Comparison of ENCODE assay signal across 8 cellular contexts in the genomic region with DNA sequence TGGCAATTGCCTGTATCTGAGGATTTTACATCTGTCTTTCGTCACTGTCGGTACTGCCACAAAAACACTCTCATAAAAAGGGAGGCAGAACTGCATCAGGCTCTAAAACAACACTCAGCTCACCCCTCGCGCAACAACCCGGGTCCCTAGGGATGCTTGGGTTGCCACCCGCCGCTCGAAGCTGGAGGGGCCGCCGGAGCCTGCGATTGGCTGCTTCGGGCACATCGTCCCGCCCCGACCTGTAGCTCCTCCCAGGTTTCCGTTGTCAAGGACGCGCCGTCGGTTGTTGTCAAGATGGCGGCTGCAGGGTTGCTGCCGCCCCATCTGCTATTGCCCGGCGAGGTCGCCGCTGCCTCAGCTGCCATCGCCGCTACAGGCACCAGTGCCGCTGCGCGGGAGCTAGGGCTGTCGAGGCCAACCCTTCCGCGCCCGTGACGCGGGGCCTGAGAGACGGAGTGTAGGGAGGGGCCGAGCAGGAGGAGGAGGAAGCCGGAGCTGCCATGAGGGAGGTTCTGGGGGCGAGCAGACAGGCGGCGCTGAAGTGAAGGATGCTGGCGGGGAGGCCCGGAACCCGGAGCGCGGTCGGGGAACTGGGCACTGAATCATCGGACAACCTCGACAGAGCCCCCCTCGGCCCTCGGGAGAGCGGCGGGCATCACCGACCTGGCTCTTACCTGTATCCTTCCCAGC. TPM values are rescaled to one million over a fixed set of nuclear protein-coding genes. Genes with fewer than 3 reads are reported as not detected.
DNase-seq lines count a peak whose midpoint lies in the region; ATAC-seq and TF ChIP-seq lines count a peak whose summit lies in the region.

A gene with protein sequence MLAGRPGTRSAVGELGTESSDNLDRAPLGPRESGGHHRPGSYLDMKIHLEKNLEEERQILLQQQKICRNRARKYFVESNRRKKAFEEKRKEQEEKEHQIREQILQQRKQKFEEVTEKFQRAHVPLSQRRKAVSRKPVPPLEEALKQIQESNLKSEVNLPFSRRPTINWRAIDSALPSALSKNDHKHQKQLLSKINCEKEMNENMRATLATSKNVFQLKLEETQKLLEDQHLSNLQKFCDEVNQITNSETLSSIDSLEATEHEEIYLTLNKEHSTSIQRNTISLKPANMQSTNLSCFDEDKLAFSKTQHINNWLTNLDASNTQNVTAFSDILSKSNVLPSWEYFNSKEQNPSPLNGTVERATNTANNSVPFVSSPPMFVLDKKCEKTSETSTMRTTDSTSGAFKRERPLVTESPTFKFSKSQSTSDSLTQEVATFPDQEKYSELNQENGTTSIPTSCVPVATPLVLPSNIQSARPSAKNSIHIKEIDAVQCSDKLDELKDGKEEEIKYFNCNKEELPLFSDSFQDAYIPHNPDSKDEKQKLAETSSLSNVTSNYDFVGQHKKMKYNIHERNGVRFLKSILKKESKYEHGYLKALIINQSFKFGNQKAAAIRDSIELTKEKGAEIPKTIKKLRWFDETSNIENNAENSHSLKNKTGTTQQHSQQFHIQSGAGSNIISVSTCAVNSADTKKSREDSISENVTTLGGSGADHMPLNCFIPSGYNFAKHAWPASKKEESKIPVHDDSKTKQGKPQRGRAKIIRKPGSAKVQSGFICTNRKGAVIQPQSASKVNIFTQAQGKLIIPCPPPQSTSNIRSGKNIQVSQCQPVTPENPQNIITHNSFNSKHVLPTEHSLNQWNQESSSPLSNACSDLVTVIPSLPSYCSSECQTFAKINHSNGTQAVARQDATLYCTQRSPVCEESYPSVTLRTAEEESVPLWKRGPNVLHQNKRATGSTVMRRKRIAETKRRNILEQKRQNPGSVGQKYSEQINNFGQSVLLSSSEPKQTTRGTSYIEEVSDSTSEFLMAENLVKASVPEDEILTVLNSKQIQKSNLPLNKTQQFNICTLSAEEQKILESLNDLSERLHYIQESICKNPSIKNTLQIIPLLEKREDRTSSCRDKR (plus strand): TSS at position 274 of the 690 bp plus-strand sequence. CDS start 275 bp downstream, at position 549.

- H3K27ac Mint-ChIP-seq in activated naive CD8-positive, alpha-beta T cell treated with anti-CD3 and anti-CD28 coated beads, Interleukin-2, amount 50 U/mL, for 24 hours, result peak within 1 kb of the TSS; percentile 84

- intact Hi-C loops in tibial artery (cut with DNase I; ENCODE audit: low total_unique reads), result loop anchor here (10.0 kb wide), 1 partner anchor 430 kb away; a partner anchor contains a TSS

- peaks cover 22% of the 10 kb centered on the region for H3K4me1 Mint-ChIP-seq in activated naive CD8-positive, alpha-beta T cell treated with anti-CD3 and anti-CD28 coated beads, Interleukin-2, amount 50 U/mL, for 24 hours

- H3K4me3 ChIP-seq in HFF-Myc (replicated peaks; ENCODE audit: low read depth, low read length) (peak within 1 kb of the TSS; percentile 53), cardiac muscle cell (peak within 1 kb of the TSS; percentile 54), parathyroid adenoma (ENCODE audit: low read depth, low read length) (peak within 1 kb of the TSS; percentile 68), tibial artery (peak within 1 kb of the TSS; percentile 56 to 69)

- H3K9me3 Mint-ChIP-seq in activated naive CD8-positive, alpha-beta T cell treated with anti-CD3 and anti-CD28 coated beads, Interleukin-2, amount 50 U/mL, for 24 hours, result no peaks in the 10 kb centered on the region

- peak within 1 kb of the TSS; percentile 87 for H3K4me3 Mint-ChIP-seq in activated naive CD8-positive, alpha-beta T cell treated with anti-CD3 and anti-CD28 coated beads, Interleukin-2, amount 50 U/mL, for 24 hours

- H3K36me3 ChIP-seq in cardiac muscle cell (no peaks in the 10 kb centered on the region), parathyroid adenoma (ENCODE audit: control insufficient read depth, insufficient read depth, low read length) (no peaks in the 10 kb centered on the region), tibial artery (no peaks in the 10 kb centered on the region)

- H3K36me3 Mint-ChIP-seq in activated naive CD8-positive, alpha-beta T cell treated with anti-CD3 and anti-CD28 coated beads, Interleukin-2, amount 50 U/mL, for 24 hours (ENCODE audit: low read depth), result no peaks in the 10 kb centered on the region

- peak within 1 kb of the TSS; percentile 79 for H3K4me2 ChIP-seq in parathyroid adenoma (ENCODE audit: low read length)

- peak within 1 kb of the TSS; percentile 16 for H3K27ac ChIP-seq in cardiac muscle cell
- H3K27ac ChIP-seq in parathyroid adenoma, result peak within 1 kb of the TSS; percentile 82
- peak within 1 kb of the TSS; percentile 94 for H3K27ac ChIP-seq in tibial artery

- H3K9me3 ChIP-seq in cardiac muscle cell (ENCODE audit: low read depth) (no peaks in the 10 kb centered on the region), parathyroid adenoma (ENCODE audit: control insufficient read depth, low read length) (no peaks in the 10 kb centered on the region), tibial artery (no peaks in the 10 kb centered on the region)

- peak; percentile 62 for DNase-seq in GDM1 (lab: John Stamatoyannopoulos, UW)
- DNase-seq in HFF-Myc (ENCODE audit: extremely low read depth, low read depth), result peak; percentile 62
- peak; percentile 97 for DNase-seq in NAMALWA (ENCODE audit: low spot score)
- DNase-seq in activated naive CD8-positive, alpha-beta T cell treated with anti-CD3 and anti-CD28 coated beads, Interleukin-2, amount 50 U/mL, for 24 hours, result peak; percentile 93
- DNase-seq in cardiac muscle cell (ENCODE audit: low read depth in 1 of 2, low spot score in 1 of 2), result peak; percentile 97 to 98
- peak; percentile 96 to 98 for DNase-seq in tibial artery

- H3K27me3 Mint-ChIP-seq in activated naive CD8-positive, alpha-beta T cell treated with anti-CD3 and anti-CD28 coated beads, Interleukin-2, amount 50 U/mL, for 24 hours, result peaks cover 3% of the 10 kb centered on the region

- no peaks in the 10 kb centered on the region for H3K79me2 ChIP-seq in parathyroid adenoma

- ATAC-seq in SK-N-SH treated with all-trans-retinoic acid at 6 μM for 48 hours, result peak; percentile 96
- ATAC-seq in activated naive CD8-positive, alpha-beta T cell treated with anti-CD3 and anti-CD28 coated beads, Interleukin-2, amount 50 U/mL, for 24 hours, result peak; percentile 97

- H3K4me1 ChIP-seq in cardiac muscle cell (ENCODE audit: low read depth) (peaks cover 3% of the 10 kb centered on the region), parathyroid adenoma (no peaks in the 10 kb centered on the region), tibial artery (peaks cover 0 to 52% (median 8%) of the 10 kb centered on the region in 4 donors)

- peak within 1 kb of the TSS; percentile 14 for H3K9ac ChIP-seq in parathyroid adenoma

- TF ChIP-seq CTCF in HFF-Myc (IDR thresholded peaks at IDR 0.05; ENCODE audit: low read depth, low read length, missing control alignments), result peak; percentile 32
- TF ChIP-seq CTCF in cardiac muscle cell (IDR thresholded peaks at IDR 0.05; ENCODE audit: low read depth, low read length), result peak; percentile 52
- TF ChIP-seq CTCF in parathyroid adenoma (IDR thresholded peaks at IDR 0.05), result peak; percentile 40
- peak in 1 of 2 experiments; percentile 36 for TF ChIP-seq CTCF in tibial artery (IDR thresholded peaks at IDR 0.05)

- peak within 1 kb of the TSS; percentile 87 for H2AFZ ChIP-seq in parathyroid adenoma

- no peaks in the 10 kb centered on the region for H3K27me3 ChIP-seq in cardiac muscle cell
- H3K27me3 ChIP-seq in parathyroid adenoma (ENCODE audit: control insufficient read depth, insufficient read depth, low read length), result no peaks in the 10 kb centered on the region
- H3K27me3 ChIP-seq in tibial artery, result no peaks in the 10 kb centered on the region

TF ChIP-seq in SK-N-SH treated with all-trans-retinoic acid at 6 μM for 48 hours, 23 proteins besides CTCF, POLR2A, EP300 and RAD21:
- TF ChIP-seq, protein P1, sequence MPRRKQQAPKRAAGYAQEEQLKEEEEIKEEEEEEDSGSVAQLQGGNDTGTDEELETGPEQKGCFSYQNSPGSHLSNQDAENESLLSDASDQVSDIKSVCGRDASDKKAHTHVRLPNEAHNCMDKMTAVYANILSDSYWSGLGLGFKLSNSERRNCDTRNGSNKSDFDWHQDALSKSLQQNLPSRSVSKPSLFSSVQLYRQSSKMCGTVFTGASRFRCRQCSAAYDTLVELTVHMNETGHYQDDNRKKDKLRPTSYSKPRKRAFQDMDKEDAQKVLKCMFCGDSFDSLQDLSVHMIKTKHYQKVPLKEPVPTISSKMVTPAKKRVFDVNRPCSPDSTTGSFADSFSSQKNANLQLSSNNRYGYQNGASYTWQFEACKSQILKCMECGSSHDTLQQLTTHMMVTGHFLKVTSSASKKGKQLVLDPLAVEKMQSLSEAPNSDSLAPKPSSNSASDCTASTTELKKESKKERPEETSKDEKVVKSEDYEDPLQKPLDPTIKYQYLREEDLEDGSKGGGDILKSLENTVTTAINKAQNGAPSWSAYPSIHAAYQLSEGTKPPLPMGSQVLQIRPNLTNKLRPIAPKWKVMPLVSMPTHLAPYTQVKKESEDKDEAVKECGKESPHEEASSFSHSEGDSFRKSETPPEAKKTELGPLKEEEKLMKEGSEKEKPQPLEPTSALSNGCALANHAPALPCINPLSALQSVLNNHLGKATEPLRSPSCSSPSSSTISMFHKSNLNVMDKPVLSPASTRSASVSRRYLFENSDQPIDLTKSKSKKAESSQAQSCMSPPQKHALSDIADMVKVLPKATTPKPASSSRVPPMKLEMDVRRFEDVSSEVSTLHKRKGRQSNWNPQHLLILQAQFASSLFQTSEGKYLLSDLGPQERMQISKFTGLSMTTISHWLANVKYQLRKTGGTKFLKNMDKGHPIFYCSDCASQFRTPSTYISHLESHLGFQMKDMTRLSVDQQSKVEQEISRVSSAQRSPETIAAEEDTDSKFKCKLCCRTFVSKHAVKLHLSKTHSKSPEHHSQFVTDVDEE (CRISPR knock-in tag; IDR thresholded peaks at IDR 0.05), result no peak
- TF ChIP-seq, protein P2, sequence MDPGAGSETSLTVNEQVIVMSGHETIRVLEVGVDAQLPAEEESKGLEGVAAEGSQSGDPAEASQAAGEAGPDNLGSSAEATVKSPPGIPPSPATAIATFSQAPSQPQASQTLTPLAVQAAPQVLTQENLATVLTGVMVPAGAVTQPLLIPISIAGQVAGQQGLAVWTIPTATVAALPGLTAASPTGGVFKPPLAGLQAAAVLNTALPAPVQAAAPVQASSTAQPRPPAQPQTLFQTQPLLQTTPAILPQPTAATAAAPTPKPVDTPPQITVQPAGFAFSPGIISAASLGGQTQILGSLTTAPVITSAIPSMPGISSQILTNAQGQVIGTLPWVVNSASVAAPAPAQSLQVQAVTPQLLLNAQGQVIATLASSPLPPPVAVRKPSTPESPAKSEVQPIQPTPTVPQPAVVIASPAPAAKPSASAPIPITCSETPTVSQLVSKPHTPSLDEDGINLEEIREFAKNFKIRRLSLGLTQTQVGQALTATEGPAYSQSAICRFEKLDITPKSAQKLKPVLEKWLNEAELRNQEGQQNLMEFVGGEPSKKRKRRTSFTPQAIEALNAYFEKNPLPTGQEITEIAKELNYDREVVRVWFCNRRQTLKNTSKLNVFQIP (CRISPR knock-in tag; IDR thresholded peaks at IDR 0.05; ENCODE audit: borderline replicate concordance, low read depth), result no peak
- TF ChIP-seq ISL1 (CRISPR knock-in tag; IDR thresholded peaks at IDR 0.05) (no peak), CSDC2 (CRISPR knock-in tag; IDR thresholded peaks at IDR 0.05) (no peak), GLIS3 (CRISPR knock-in tag; IDR thresholded peaks at IDR 0.05) (no peak)

RNA-seq across cellular contexts. Expression of the gene that starts here (rescaled TPM):
- total RNA-seq in cardiac muscle cell, result 0.53 and 1.2 TPM in 2 replicates
- 1.5 and 1.9 TPM in 2 replicates for polyA plus RNA-seq in cardiac muscle cell

Comparison
In these comparisons a context has a peak if more than half of its experiments do, and no peak if none do; other contexts are left out.
1. Peak in every context shown above with its lines: DNase-seq, ATAC-seq, H3K4me3 ChIP-seq and H3K27ac ChIP-seq.
2. H3K27ac ChIP-seq: peak in every context shown above with its lines; median percentile 94 in tibial artery; 82 in parathyroid adenoma; 16 in cardiac muscle cell.